Comparison of ENCODE assay signal across 31 cellular contexts in the genomic region with DNA sequence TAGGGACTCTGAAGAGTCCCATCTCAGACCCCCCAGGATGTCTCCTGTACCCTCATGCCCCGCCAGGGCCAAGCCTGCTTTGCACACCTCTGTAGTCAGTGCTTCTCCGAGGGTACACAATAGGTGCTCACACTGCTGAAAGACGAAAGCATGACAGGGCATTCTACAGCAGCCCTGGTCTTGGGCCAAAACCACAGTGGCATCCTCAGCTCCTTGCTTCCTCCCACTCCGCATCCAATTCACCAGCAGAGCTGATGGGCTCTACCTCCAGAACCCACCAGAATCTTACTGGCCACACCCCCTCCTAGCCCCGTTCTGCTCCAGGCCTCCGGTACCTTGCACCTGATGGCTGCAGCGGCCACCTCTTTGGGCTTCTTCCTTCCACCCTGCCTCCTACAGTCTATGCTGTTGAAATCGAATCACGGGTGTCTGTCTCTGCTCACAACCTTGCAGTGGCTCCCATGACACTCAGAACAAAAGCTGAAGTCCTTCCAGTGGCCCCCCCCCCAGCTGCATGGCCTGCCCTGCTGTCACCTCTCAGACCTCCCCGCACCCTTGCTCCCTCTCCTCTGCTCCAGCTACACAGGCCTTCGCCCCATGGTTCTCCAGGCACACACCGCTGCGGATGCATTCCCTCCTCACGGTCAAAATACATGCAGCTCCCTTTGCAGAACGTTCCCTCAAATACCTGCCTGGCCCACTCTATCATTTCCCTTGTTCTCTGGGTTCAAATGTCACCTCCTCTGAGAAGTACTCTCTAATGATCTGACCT. TPM values are rescaled to one million over a fixed set of nuclear protein-coding genes. Genes with fewer than 3 reads are reported as not detected.
DNase-seq lines count a peak whose midpoint lies in the region; ATAC-seq, FAIRE-seq and TF ChIP-seq lines count a peak whose summit lies in the region.
"Had no signal": no experiment of that assay in that cellular context is flagged by ENCODE, and none has a peak within 500 bp of the region (broad histone marks: within the 10 kb centered on the region; RNA-seq: fewer than 3 reads in every experiment).

No MANE protein-coding gene starts in this region.

- no peak for ATAC-seq in left cardiac atrium
- no peak for ATAC-seq in HG03439 (IDR thresholded peaks at IDR 0.05; ENCODE audit: unreplicated experiment)
- ATAC-seq: activated CD8-positive, alpha-beta T cell treated with anti-CD3 and anti-CD28 coated beads, Interleukin-2, amount 10 ng/mL, durations not matched to agents 7 days and 5 days; esophagus mucosa; right lobe of liver had no signal

- peak; percentile 53 for FAIRE-seq in urothelium cell line (lab: Jason Lieb, UNC)
- FAIRE-seq: GM12891 had no signal

- H2AK5ac ChIP-seq in mesenchymal stem cell (ENCODE audit: low read length, severe bottlenecking), result no peak overlapping the region

- H4K91ac ChIP-seq in mesenchymal stem cell (ENCODE audit: low read length), result no peak overlapping the region

- no peak overlapping the region for H2BK12ac ChIP-seq in mesenchymal stem cell (ENCODE audit: low read length in 2 of 2)

- H2AFZ ChIP-seq in mesenchymal stem cell (ENCODE audit: low read depth, low read length), result no peak overlapping the region

- peak overlapping the region; percentile 5 for H2BK15ac ChIP-seq in mesenchymal stem cell (ENCODE audit: low read depth, poor library complexity, severe bottlenecking)

- H3K79me1 ChIP-seq in mesenchymal stem cell (replicated peaks; ENCODE audit: low read length, poor library complexity, severe bottlenecking), result no peaks in the 10 kb centered on the region

- H3K27me3 ChIP-seq in cardiac muscle cell, result no peaks in the 10 kb centered on the region
- peaks cover 55 to 63% of the 10 kb centered on the region in 2 experiments for H3K27me3 ChIP-seq in mesenchymal stem cell (ENCODE audit: control insufficient read depth in 1 of 2, insufficient read depth in 1 of 2, low read length in 2 of 2)
- H3K27me3 ChIP-seq: adrenal gland, colonic mucosa, right lobe of liver, tibial nerve had no signal

- H3K18ac ChIP-seq in mesenchymal stem cell (ENCODE audit: low read depth in 1 of 2, low read length in 2 of 2), result no peak overlapping the region

- WGBS in mesenchymal stem cell, result 78% methylated on average over 15 of the region's 15 CpGs

- H3K4me1 ChIP-seq in cardiac muscle cell (ENCODE audit: low read depth), result peaks cover 19% of the 10 kb centered on the region
- no peaks in the 10 kb centered on the region for H3K4me1 ChIP-seq in mesenchymal stem cell (ENCODE audit: control insufficient read depth, insufficient read depth, low read depth, low read length)
- H3K4me1 ChIP-seq: adrenal gland, colonic mucosa, right lobe of liver had no signal

- intact Hi-C loops in left cardiac atrium (cut with DNase I), result no loop called here

- no peak overlapping the region for H2BK5ac ChIP-seq in mesenchymal stem cell (ENCODE audit: low read depth, low read length, poor library complexity, severe bottlenecking)

- TF ChIP-seq CTCF in cardiac muscle cell (IDR thresholded peaks at IDR 0.05; ENCODE audit: low read depth, low read length), result no peak

- no peak overlapping the region for H3K9ac ChIP-seq in mesenchymal stem cell (ENCODE audit: low read length)

- no peak overlapping the region for H3K4ac ChIP-seq in mesenchymal stem cell (ENCODE audit: low read depth in 1 of 2, low read length in 2 of 2)

- no peak overlapping the region for H2BK120ac ChIP-seq in mesenchymal stem cell (ENCODE audit: low read depth, low read length)

- H3K9me3 ChIP-seq in cardiac muscle cell (ENCODE audit: low read depth) (no peaks in the 10 kb centered on the region), mesenchymal stem cell (ENCODE audit: control insufficient read depth, low read length) (no peaks in the 10 kb centered on the region)
- H3K9me3 ChIP-seq: adrenal gland, colonic mucosa, left ventricle myocardium inferior, right lobe of liver, tibial nerve had no signal

- DNase-seq in cardiac muscle cell (ENCODE audit: low read depth in 1 of 2, low spot score in 1 of 2) (no peak), left cardiac atrium (no peak), SW480 (ENCODE audit: low spot score) (peak; percentile 22), mesenchymal stem cell (no peak), urothelium cell line (ENCODE audit: low spot score) (peak; percentile 72), activated gamma-delta T cell (lab: John Stamatoyannopoulos, UW) (no peak)
- no peak for DNase-seq in activated CD8-positive, alpha-beta memory T cell treated with anti-CD3 and anti-CD28 coated beads for 24 hours
- DNase-seq: 8988T; activated CD8-positive, alpha-beta T cell treated with anti-CD3 and anti-CD28 coated beads, Interleukin-2, amount 10 ng/mL, durations not matched to agents 7 days and 5 days; activated naive CD4-positive, alpha-beta T cell; activated T-cell treated with anti-CD3 and anti-CD28 coated beads, Interleukin-2, amount 50 U/mL, for 24 hours; adrenal gland; brain microvascular endothelial cell; Calu3; colonic mucosa; foreskin melanocyte; hippocampal formation; left ventricle myocardium inferior; NCI-H1092 treated with DMSO at 0.1 percent for 48 hours; NCI-H1930; NCI-H226; NCI-H774; nephron progenitor cell; SIG-M5 had no signal

- H3K14ac ChIP-seq in mesenchymal stem cell (ENCODE audit: low read length in 2 of 2), result no peak overlapping the region

- no peak overlapping the region for H3K4me3 ChIP-seq in cardiac muscle cell
- H3K4me3 ChIP-seq in mesenchymal stem cell (ENCODE audit: insufficient read depth in 1 of 2, low read depth in 1 of 2, low read length in 2 of 2), result no peak overlapping the region
- H3K4me3 ChIP-seq: adrenal gland, colonic mucosa, left ventricle myocardium inferior, right lobe of liver had no signal

- H4K8ac ChIP-seq in mesenchymal stem cell (ENCODE audit: low read length), result no peak overlapping the region

- peak overlapping the region; percentile 5 for H3K27ac ChIP-seq in cardiac muscle cell
- H3K27ac ChIP-seq in mesenchymal stem cell (ENCODE audit: low read length, poor library complexity, severe bottlenecking), result no peak overlapping the region
- H3K27ac ChIP-seq: adrenal gland, brain microvascular endothelial cell, colonic mucosa, left ventricle myocardium inferior, right lobe of liver, tibial nerve had no signal

- H3K23ac ChIP-seq in mesenchymal stem cell (ENCODE audit: low read length in 2 of 2), result no peak overlapping the region

- no peak overlapping the region for H3K4me2 ChIP-seq in mesenchymal stem cell (ENCODE audit: low read length, poor library complexity, severe bottlenecking)

- H3K36me3 ChIP-seq in cardiac muscle cell (no peaks in the 10 kb centered on the region), mesenchymal stem cell (ENCODE audit: control insufficient read depth in 1 of 2, insufficient read depth in 2 of 2, low read depth in 1 of 2, low read length in 2 of 2) (no peaks in the 10 kb centered on the region)
- H3K36me3 ChIP-seq: adrenal gland, brain microvascular endothelial cell, colonic mucosa, left ventricle myocardium inferior, right lobe of liver, tibial nerve had no signal

RNA-seq across cellular contexts. Expression of a gene that starts 1.2 kb away (rescaled TPM):
- 0.21 and 0.80 TPM in 2 replicates for total RNA-seq in cardiac muscle cell
- 0.15 TPM in 1 of 2 replicates, not detected in the other for polyA plus RNA-seq in cardiac muscle cell
- under 1 TPM in 1 of 2 donors, not detected in 1; 0.27 TPM for total RNA-seq in left cardiac atrium
- polyA plus RNA-seq in mesenchymal stem cell (2013, experiment 1 of 2), result 0.03 TPM
- 0.01 TPM for polyA plus RNA-seq in mesenchymal stem cell (2013, experiment 2 of 2)
- total RNA-seq: activated CD8-positive, alpha-beta T cell treated with anti-CD3 and anti-CD28 coated beads, Interleukin-2, amount 10 ng/mL, durations not matched to agents 7 days and 5 days; Calu3; mononuclear cell had no signal
- polyA plus RNA-seq: BJ had no signal

Comparison
In these comparisons a context has a peak if more than half of its experiments do, and no peak if none do; other contexts are left out.
1. DNase-seq: peak in SW480 (single experiment) and urothelium cell line (single experiment); none in cardiac muscle cell (0 of 2), left cardiac atrium (single experiment), mesenchymal stem cell (single experiment), activated gamma-delta T cell (single experiment) and activated CD8-positive, alpha-beta memory T cell treated with anti-CD3 and anti-CD28 coated beads for 24 hours (single experiment).